25 cellular contexts compared by ENCODE assay signal in the genomic region with DNA sequence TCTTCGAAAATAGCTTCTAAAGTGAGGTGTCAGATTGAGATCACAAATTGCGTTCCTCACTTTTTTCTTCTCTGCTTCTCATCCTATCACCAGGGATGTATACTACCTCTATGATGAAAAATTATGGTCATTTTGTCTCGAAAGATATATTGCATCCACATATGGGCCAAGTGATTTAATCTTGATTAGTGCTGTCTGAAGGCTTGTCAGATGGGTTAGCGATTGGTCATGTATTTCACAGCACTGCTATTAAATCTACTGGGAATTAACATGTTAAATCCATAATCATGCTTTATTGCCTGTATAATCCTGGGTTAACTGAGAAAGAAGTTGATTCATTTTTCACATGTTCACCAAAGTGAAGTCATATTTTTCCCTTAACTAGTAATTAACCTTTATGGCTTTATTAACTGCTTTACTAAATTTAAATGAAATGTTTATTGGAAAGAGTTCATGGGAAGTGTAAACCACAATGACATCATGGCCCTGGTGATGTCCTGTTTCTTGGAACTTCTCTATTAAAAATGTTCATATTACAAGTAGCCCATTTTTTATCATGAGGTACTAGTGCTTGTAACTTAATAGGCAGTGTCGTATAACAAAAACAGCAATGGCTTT.
"Had no signal": no experiment of that assay in that cellular context is flagged by ENCODE, and none has a peak within 500 bp of the region (broad histone marks: within the 10 kb centered on the region; RNA-seq: fewer than 3 reads in every experiment).

No MANE protein-coding gene starts in this region.

- DNase-seq: activated CD4-positive, alpha-beta T cell treated with anti-CD3 and anti-CD28 coated beads, Interleukin-2, amount 10 ng/mL, durations not matched to agents 7 days and 5 days; activated CD8-positive, alpha-beta memory T cell treated with anti-CD3 and anti-CD28 coated beads, Interleukin-2, amount 10 ng/mL, durations not matched to agents 7 days and 5 days; activated CD8-positive, alpha-beta T cell treated with anti-CD3 and anti-CD28 coated beads for 36 hours; activated gamma-delta T cell; activated T-cell treated with anti-CD3 and anti-CD28 coated beads for 4 hours; anterior cingulate cortex; body of pancreas; caudate nucleus; dorsolateral prefrontal cortex; effector memory CD8-positive, alpha-beta T cell; heart right ventricle; kidney; lower lobe of right lung; naive thymus-derived CD4-positive, alpha-beta T cell; occipital lobe; stimulated activated CD4-positive, alpha-beta T cell treated with anti-CD3 and anti-CD28 coated beads, Interleukin-15, amount 100 ng/mL, for 24 hours; uterus had no signal

- H3K4me1 ChIP-seq: esophagus muscularis mucosa, heart right ventricle, lower lobe of right lung, uterus had no signal

- H3K36me3 ChIP-seq: esophagus muscularis mucosa, heart right ventricle, lower lobe of right lung, transverse colon, uterus had no signal

- ATAC-seq: activated CD4-positive, CD25-positive, alpha-beta regulatory T cell treated with anti-CD3 and anti-CD28 coated beads, Interleukin-2, amount 50 U/mL, for 24 hours; activated CD8-positive, alpha-beta memory T cell treated with anti-CD3 and anti-CD28 coated beads, Interleukin-2, amount 10 ng/mL, durations not matched to agents 7 days and 5 days; activated CD8-positive, alpha-beta T cell treated with anti-CD3 and anti-CD28 coated beads for 36 hours; body of pancreas; effector memory CD8-positive, alpha-beta T cell; heart right ventricle; left lobe of liver; lower lobe of right lung; naive thymus-derived CD4-positive, alpha-beta T cell; sciatic nerve; stimulated activated memory B cell treated with anti-CD40 and anti-IgM and Interleukin-4, amounts not matched to agents 10 μg/mL and 1 μg/mL and 100 μg/mL, for 72 hours had no signal

- H3K27me3 ChIP-seq: body of pancreas, esophagus muscularis mucosa, heart right ventricle, transverse colon, uterus had no signal

- H3K27ac ChIP-seq: body of pancreas, dorsolateral prefrontal cortex, esophagus muscularis mucosa, heart right ventricle, lower lobe of right lung, uterus, VCaP had no signal

- H3K9me3 ChIP-seq: body of pancreas, esophagus muscularis mucosa, heart right ventricle, lower lobe of right lung, transverse colon, uterus had no signal

- H3K4me2 ChIP-seq: smooth muscle cell had no signal

- H3K4me3 ChIP-seq: body of pancreas, dorsolateral prefrontal cortex, esophagus muscularis mucosa, heart right ventricle, lower lobe of right lung, smooth muscle cell, transverse colon, uterus had no signal
